Comparison of ENCODE assay signal across 8 cellular contexts in the genomic region with DNA sequence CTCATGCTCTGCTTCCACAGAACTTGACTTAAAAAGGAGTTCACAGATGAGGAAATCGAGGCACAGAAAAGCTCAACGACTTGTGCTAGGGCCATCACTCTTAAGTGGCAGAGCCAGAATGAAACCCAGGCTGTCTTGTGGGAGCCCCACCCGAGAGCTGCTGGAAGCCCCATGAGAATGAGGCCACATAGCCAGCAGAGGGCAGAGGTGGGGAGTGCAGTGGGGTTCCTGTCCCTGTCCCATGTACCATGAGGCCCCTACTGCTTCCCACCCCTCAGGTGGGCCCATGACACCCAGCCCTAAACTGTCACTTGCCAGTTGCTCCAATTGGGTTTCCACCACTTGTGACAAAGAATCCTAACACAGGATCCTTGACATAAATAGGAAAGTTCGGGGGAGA.
DNase-seq lines count a peak whose midpoint lies in the region; ATAC-seq and TF ChIP-seq lines count a peak whose summit lies in the region.

No MANE protein-coding gene starts in this region.

- TF ChIP-seq CTCF in esophagus muscularis mucosa (IDR thresholded peaks at IDR 0.05) = peak in 1 of 3 experiments; percentile 28

- no peak overlapping the region for H3K27ac ChIP-seq in esophagus muscularis mucosa (replicated peaks in 1 of 4)

- no peak for TF ChIP-seq EP300 in esophagus muscularis mucosa (IDR thresholded peaks at IDR 0.05)

- no peak for TF ChIP-seq POLR2A in esophagus muscularis mucosa (IDR thresholded peaks at IDR 0.05; ENCODE audit: low read depth)

- peak; percentile 61 for DNase-seq in COLO668 (lab: John Stamatoyannopoulos, UW; ENCODE audit: unreplicated experiment)
- DNase-seq in HPDE6-E6E7 (ENCODE audit: extremely low spot score) = peak; percentile 21
- DNase-seq in activated CD4-positive, alpha-beta T cell treated with anti-CD3 and anti-CD28 coated beads, Interleukin-2, amount 50 U/mL, for 48 hours = peak; percentile 4 to 16
- DNase-seq in head of caudate nucleus = peak in 36 of 42 donors; percentile 8 to 67 (median 38)
- peak; percentile 43 for DNase-seq in stimulated activated CD4-positive, alpha-beta T cell treated with anti-CD3 and anti-CD28 coated beads, Interleukin-15, amount 100 ng/mL, for 24 hours
- DNase-seq in esophagus muscularis mucosa (ENCODE audit: extremely low spot score) = no peak

- no peaks in the 10 kb centered on the region for H3K36me3 ChIP-seq in esophagus muscularis mucosa

- H3K27me3 ChIP-seq in esophagus muscularis mucosa = no peaks in the 10 kb centered on the region

- no peak overlapping the region for H3K4me3 ChIP-seq in esophagus muscularis mucosa

- 75% methylated on average over 4 of the region's 4 CpGs for WGBS in esophagus muscularis mucosa

- ATAC-seq in HG02938 (IDR thresholded peaks at IDR 0.05; ENCODE audit: unreplicated experiment) (no peak), HG02970 (IDR thresholded peaks at IDR 0.05; ENCODE audit: low FRiP score, unreplicated experiment) (no peak)

- H3K4me1 ChIP-seq in esophagus muscularis mucosa = no peaks in the 10 kb centered on the region

- H3K9me3 ChIP-seq in esophagus muscularis mucosa = no peaks in the 10 kb centered on the region

- intact Hi-C loops in head of caudate nucleus (cut with DNase I) (no loop called here), esophagus muscularis mucosa (cut with DNase I) (no loop called here)
